ENCODE assay signal across 13 cellular contexts in the genomic region with DNA sequence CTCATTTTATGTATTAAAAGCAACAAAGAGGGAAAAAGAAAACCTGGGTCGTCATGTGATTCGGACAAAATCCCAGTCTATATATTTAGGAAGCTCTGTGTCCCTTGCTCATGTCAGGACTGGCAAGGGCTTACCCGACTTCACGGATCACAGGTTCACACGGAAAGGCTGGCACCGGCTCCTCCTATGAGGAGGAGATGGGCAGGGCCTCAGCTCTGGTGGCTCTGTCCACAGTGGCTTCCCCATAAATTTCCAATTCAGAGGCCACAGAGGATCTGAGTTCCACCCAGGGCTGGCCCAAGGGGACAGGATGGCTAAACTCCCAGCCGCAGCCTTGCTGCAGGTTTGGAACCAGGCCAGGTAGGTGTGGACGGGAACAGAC.
DNase-seq lines count a peak whose midpoint lies in the region; ATAC-seq and TF ChIP-seq lines count a peak whose summit lies in the region.
"Had no signal": no experiment of that assay in that cellular context is flagged by ENCODE, and none has a peak within 500 bp of the region (broad histone marks: within the 10 kb centered on the region; RNA-seq: fewer than 3 reads in every experiment).

No MANE protein-coding gene starts in this region.

- H3K4me1 ChIP-seq in body of pancreas, result peaks cover 19% of the 10 kb centered on the region
- H3K4me1 ChIP-seq in mucosa of rectum (ENCODE audit: control insufficient read depth in 2 of 2, insufficient read depth in 2 of 2, low read length in 2 of 2), result peaks cover 18 to 21% of the 10 kb centered on the region in 2 donors

- TF ChIP-seq CTCF in CD4-positive, alpha-beta T cell (IDR thresholded peaks at IDR 0.05), result no peak
- no peak for TF ChIP-seq CTCF in body of pancreas (IDR thresholded peaks at IDR 0.05)

- POLR2A ChIA-PET in CD4-positive, alpha-beta T cell (lab: Charles Lee), result interaction anchor here (0.5 to 3.7 kb wide), 6 partner anchors 18 to 233 kb away, joined by 3 to 23 read pairs (median 4); no protein-coding TSS in a partner anchor

- peaks cover 46% of the 10 kb centered on the region for H3K4me1 Mint-ChIP-seq in CD4-positive, alpha-beta T cell (ENCODE audit: low read depth)
- peaks cover 32 to 47% (median 43%) of the 10 kb centered on the region in 3 donors for H3K4me1 Mint-ChIP-seq in IgD-negative memory B cell

- no peak for ATAC-seq in CD4-positive, alpha-beta T cell (ENCODE audit: poor library complexity)
- peak; percentile 51 for ATAC-seq in body of pancreas
- ATAC-seq in GM19452 (IDR thresholded peaks at IDR 0.05; ENCODE audit: unreplicated experiment), result no peak
- ATAC-seq: GM12878 had no signal

- H3K36me3 ChIP-seq in body of pancreas (replicated peaks in 1 of 2; ENCODE audit: insufficient read depth in 1 of 2, low read depth in 2 of 2) (no peaks in the 10 kb centered on the region), mucosa of rectum (ENCODE audit: control insufficient read depth in 2 of 2, insufficient read depth in 2 of 2, low read length in 2 of 2) (peaks cover 0 to 3% of the 10 kb centered on the region in 2 donors)
- H3K36me3 ChIP-seq: cardiac muscle cell, suprapubic skin had no signal

- no peaks in the 10 kb centered on the region for H3K27me3 ChIP-seq in CD4-positive, alpha-beta T cell (ENCODE audit: control insufficient read depth, insufficient read depth, low read length)
- H3K27me3 ChIP-seq in body of pancreas, result no peaks in the 10 kb centered on the region
- H3K27me3 ChIP-seq in mucosa of rectum (ENCODE audit: control insufficient read depth in 2 of 2, insufficient read depth in 2 of 2, low read length in 2 of 2), result no peaks in the 10 kb centered on the region
- H3K27me3 ChIP-seq: cardiac muscle cell, suprapubic skin had no signal

- intact Hi-C loops in CD4-positive, alpha-beta T cell (cut with DNase I, micrococcal nuclease), result no loop called here
- intact Hi-C loops in body of pancreas (cut with DNase I), result no loop called here

- no peaks in the 10 kb centered on the region for H3K9me3 ChIP-seq in CD4-positive, alpha-beta T cell (ENCODE audit: control insufficient read depth, low read length)
- H3K9me3 ChIP-seq in body of pancreas (no peaks in the 10 kb centered on the region), mucosa of rectum (ENCODE audit: control insufficient read depth in 2 of 2, low read length in 2 of 2) (no peaks in the 10 kb centered on the region)
- H3K9me3 ChIP-seq: suprapubic skin had no signal

- TF ChIP-seq POLR2A in body of pancreas (IDR thresholded peaks at IDR 0.05), result no peak

- no peak overlapping the region for H3K4me3 ChIP-seq in body of pancreas
- peak overlapping the region; percentile 25 to 39 for H3K4me3 ChIP-seq in mucosa of rectum (ENCODE audit: low read length in 2 of 2)
- H3K4me3 ChIP-seq: cardiac muscle cell, GM12878, suprapubic skin had no signal

- no peak for DNase-seq in CD4-positive, alpha-beta T cell
- peak; percentile 22 to 48 (median 42) for DNase-seq in body of pancreas
- no peak for DNase-seq in NCI-H1092 (lab: John Stamatoyannopoulos, UW)
- DNase-seq in AG08396 (ENCODE audit: low spot score), result no peak
- DNase-seq: HFFc6, NCI-H2107 had no signal

- 22 to 27% methylated on average over 8 of the region's 8 CpGs for WGBS in body of pancreas, 2 donors

- H3K27ac ChIP-seq in CD4-positive, alpha-beta T cell (ENCODE audit: low read depth, low read length), result no peak overlapping the region
- H3K27ac ChIP-seq in body of pancreas, result no peak overlapping the region
- peak overlapping the region; percentile 37 to 41 for H3K27ac ChIP-seq in mucosa of rectum (ENCODE audit: low read depth in 2 of 2, low read length in 2 of 2)
- H3K27ac ChIP-seq: cardiac muscle cell, HL-60, suprapubic skin had no signal

- peak overlapping the region in 1 of 2 donors; percentile 29 for H3K9ac ChIP-seq in mucosa of rectum (ENCODE audit: low read depth in 1 of 2, low read length in 2 of 2)

- CTCF ChIA-PET in CD4-positive, alpha-beta T cell (lab: Charles Lee), result interaction anchor here (1.9 to 5.3 kb wide), 4 partner anchors 21 to 191 kb away, joined by 5 to 49 read pairs (median 24); partner anchors contain the start of gene BCL2

- H3K9me3 Mint-ChIP-seq in CD4-positive, alpha-beta T cell, result no peaks in the 10 kb centered on the region
- no peaks in the 10 kb centered on the region for H3K9me3 Mint-ChIP-seq in IgD-negative memory B cell
- H3K9me3 Mint-ChIP-seq: HFFc6 had no signal

- no peak overlapping the region for H3K4me3 Mint-ChIP-seq in CD4-positive, alpha-beta T cell
- H3K4me3 Mint-ChIP-seq in IgD-negative memory B cell, result no peak overlapping the region
- H3K4me3 Mint-ChIP-seq: HFFc6 had no signal

- peaks cover 2% of the 10 kb centered on the region for H3K36me3 Mint-ChIP-seq in CD4-positive, alpha-beta T cell (ENCODE audit: low read depth)
- no peaks in the 10 kb centered on the region for H3K36me3 Mint-ChIP-seq in IgD-negative memory B cell

- no peaks in the 10 kb centered on the region for H3K27me3 Mint-ChIP-seq in CD4-positive, alpha-beta T cell
- no peaks in the 10 kb centered on the region for H3K27me3 Mint-ChIP-seq in IgD-negative memory B cell

- H3K27ac Mint-ChIP-seq in CD4-positive, alpha-beta T cell, result peak overlapping the region; percentile 28
- H3K27ac Mint-ChIP-seq in IgD-negative memory B cell, result peak overlapping the region; percentile 9 to 75 (median 48)
- H3K27ac Mint-ChIP-seq: HFFc6 had no signal

Comparison
In these comparisons a context has a peak if more than half of its experiments do, and no peak if none do; other contexts are left out.
1. DNase-seq: peak in body of pancreas (4 of 4); none in CD4-positive, alpha-beta T cell (0 of 10), NCI-H1092 (single experiment) and AG08396 (single experiment).
2. H3K27ac ChIP-seq: peak in mucosa of rectum (2 of 2); none in CD4-positive, alpha-beta T cell (single experiment) and body of pancreas (0 of 4).
3. H3K4me3 ChIP-seq: peak in mucosa of rectum (2 of 2); none in body of pancreas (0 of 2).